In the genomic region with DNA sequence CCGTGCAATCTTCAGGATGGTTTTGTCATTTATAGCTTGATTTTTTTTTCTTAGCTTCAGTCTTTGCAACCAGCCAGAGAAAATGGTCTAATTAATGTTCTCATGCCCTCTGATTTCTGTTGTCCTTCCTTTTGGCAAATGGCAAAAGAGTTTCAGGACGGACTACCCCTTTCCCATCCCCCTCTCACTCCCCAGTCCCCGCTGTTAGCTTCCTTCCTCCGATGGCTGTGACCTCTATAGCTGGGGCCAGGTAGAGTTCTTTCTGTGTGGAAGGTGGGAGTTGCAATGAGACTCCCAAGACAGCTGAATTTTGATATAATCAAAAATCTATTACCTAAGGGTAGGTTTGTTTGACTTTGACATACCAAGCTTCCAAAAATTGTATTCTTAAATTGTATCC, we compare ENCODE assay signal across 1 cellular context.
TF ChIP-seq lines count a peak whose summit lies in the region.

No MANE protein-coding gene starts in this region.

TF ChIP-seq in GM23338, 12 proteins besides CTCF, POLR2A, EP300 and RAD21 (continued from another document):
- TF ChIP-seq EZH2 (IDR thresholded peaks at IDR 0.05; ENCODE audit: low read depth, unreplicated experiment): no peak
- no peak for TF ChIP-seq ZNF331 (CRISPR knock-in tag; IDR thresholded peaks at IDR 0.05; ENCODE audit: low read depth)
- no peak for TF ChIP-seq STAT1 (IDR thresholded peaks at IDR 0.05; ENCODE audit: unreplicated experiment)
- TF ChIP-seq EZH2phosphoT487 (IDR thresholded peaks at IDR 0.05; ENCODE audit: unreplicated experiment): no peak
